In genomic region chr6:30169658-30170614, GRCh38 we compare ENCODE assay signal across 10 cellular contexts. TPM values are rescaled to one million over a fixed set of nuclear protein-coding genes. Genes with fewer than 3 reads are reported as not detected.
DNase-seq lines count a peak whose midpoint lies in the region; ATAC-seq, FAIRE-seq and TF ChIP-seq lines count a peak whose summit lies in the region.
"Had no signal": no experiment of that assay in that cellular context is flagged by ENCODE, and none has a peak within 500 bp of the region (broad histone marks: within the 10 kb centered on the region; RNA-seq: fewer than 3 reads in every experiment).

No MANE protein-coding gene starts in this region.

- H3K4me1 Mint-ChIP-seq in CD4-positive, CD25-positive, alpha-beta regulatory T cell: peaks cover 2 to 24% (median 16%) of the 10 kb centered on the region in 4 donors

- dilution Hi-C loops in keratinocyte (cut with MboI; ENCODE audit: extremely low pct_ligation_motif_present, low sequenced_read_pairs): no loop called here

- no peak overlapping the region for H3K27ac ChIP-seq in CD4-positive, CD25-positive, alpha-beta regulatory T cell (ENCODE audit: insufficient read depth, low read length, poor library complexity, severe bottlenecking)
- H3K27ac ChIP-seq in keratinocyte (ENCODE audit: control insufficient read depth, insufficient read depth, low read length) (no peak overlapping the region), tibial nerve (no peak overlapping the region)
- H3K27ac ChIP-seq: SJSA1, skin epidermis had no signal

- no peaks in the 10 kb centered on the region for H3K79me2 ChIP-seq in keratinocyte (ENCODE audit: control insufficient read depth, insufficient read depth, low read length)

- DNase-seq in CD4-positive, CD25-positive, alpha-beta regulatory T cell: peak in 2 of 3 donors; percentile 40 to 62
- peak; percentile 42 for DNase-seq in GM19239 (ENCODE audit: insufficient read length, low spot score)
- DNase-seq in NCI-H748 treated with DMSO at 0.1 percent for 48 hours (lab: John Stamatoyannopoulos, UW): peak; percentile 42
- DNase-seq in T47D (ENCODE audit: low read depth in 1 of 2, low spot score in 1 of 2): peak; percentile 55 to 63
- no peak for DNase-seq in keratinocyte (ENCODE audit: low read depth, low spot score)
- DNase-seq in tibial nerve (ENCODE audit: low spot score in 2 of 2): no peak

- H3K27me3 ChIP-seq in CD4-positive, CD25-positive, alpha-beta regulatory T cell (ENCODE audit: control insufficient read depth, insufficient read depth, low read length): peaks cover 23% of the 10 kb centered on the region
- peaks cover 58% of the 10 kb centered on the region for H3K27me3 ChIP-seq in keratinocyte (ENCODE audit: control insufficient read depth, extremely low read depth, insufficient read depth, low read length)
- peaks cover 0 to 73% of the 10 kb centered on the region in 2 donors for H3K27me3 ChIP-seq in tibial nerve

- H3K4me3 Mint-ChIP-seq in CD4-positive, CD25-positive, alpha-beta regulatory T cell: no peak overlapping the region

- ATAC-seq in CD4-positive, CD25-positive, alpha-beta regulatory T cell (ENCODE audit: low read depth in 2 of 2): peak; percentile 56 to 67
- ATAC-seq in HG03460 (IDR thresholded peaks at IDR 0.05; ENCODE audit: unreplicated experiment): no peak
- ATAC-seq in GM21529 (IDR thresholded peaks at IDR 0.05; ENCODE audit: unreplicated experiment): no peak

- no peaks in the 10 kb centered on the region for H3K9me3 ChIP-seq in CD4-positive, CD25-positive, alpha-beta regulatory T cell (ENCODE audit: control insufficient read depth in 2 of 2, low read length in 2 of 2)
- H3K9me3 ChIP-seq in keratinocyte (ENCODE audit: control insufficient read depth, low read depth, low read length): no peaks in the 10 kb centered on the region
- no peaks in the 10 kb centered on the region for H3K9me3 ChIP-seq in tibial nerve
- H3K9me3 ChIP-seq: SJSA1 had no signal

- H3K9ac ChIP-seq in keratinocyte (ENCODE audit: control insufficient read depth, extremely low read depth, insufficient read depth, low read length): no peak overlapping the region

- peaks cover 56% of the 10 kb centered on the region for H3K27me3 Mint-ChIP-seq in CD4-positive, CD25-positive, alpha-beta regulatory T cell

- peak; percentile 62 to 83 (median 82) for TF ChIP-seq CTCF in keratinocyte (optimal IDR thresholded peaks at IDR 0.05 in 1 of 3, IDR thresholded peaks at IDR 0.05 in 1 of 3, conservative IDR thresholded peaks at IDR 0.05 in 1 of 3; ENCODE audit: extremely low read depth in 1 of 3, insufficient read depth in 2 of 3, low read length in 3 of 3)
- TF ChIP-seq CTCF in tibial nerve (IDR thresholded peaks at IDR 0.05): peak; percentile 45 to 72 (median 62)

- H3K9me3 Mint-ChIP-seq in CD4-positive, CD25-positive, alpha-beta regulatory T cell: no peaks in the 10 kb centered on the region

- in situ Hi-C loops in T47D (cut with HindIII; ENCODE audit: low pct_unique_long_range_greater_than_20kb, low sequenced_read_pairs): no loop called here

- H3K27ac Mint-ChIP-seq in CD4-positive, CD25-positive, alpha-beta regulatory T cell: no peak overlapping the region

- no peaks in the 10 kb centered on the region for H4K20me1 ChIP-seq in keratinocyte (ENCODE audit: control insufficient read depth, extremely low read depth, insufficient read depth, low read length)

- FAIRE-seq in GM19239 (lab: Jason Lieb, UNC) (no peak), keratinocyte (lab: Jason Lieb, UNC) (peak; percentile 80)

- TF ChIP-seq EP300 in tibial nerve (IDR thresholded peaks at IDR 0.05): no peak

- H3K9me1 ChIP-seq in keratinocyte (ENCODE audit: control insufficient read depth, extremely low read depth, insufficient read depth, low read length): no peaks in the 10 kb centered on the region

- H3K36me3 ChIP-seq in CD4-positive, CD25-positive, alpha-beta regulatory T cell (ENCODE audit: control insufficient read depth, insufficient read depth, low read length): no peaks in the 10 kb centered on the region
- no peaks in the 10 kb centered on the region for H3K36me3 ChIP-seq in keratinocyte (ENCODE audit: control insufficient read depth in 2 of 2, extremely low read depth in 1 of 2, insufficient read depth in 2 of 2, low read length in 2 of 2)
- H3K36me3 ChIP-seq in tibial nerve: no peaks in the 10 kb centered on the region
- H3K36me3 ChIP-seq: SJSA1 had no signal

- no peak overlapping the region for H3K4me2 ChIP-seq in keratinocyte (ENCODE audit: control insufficient read depth, extremely low read depth, insufficient read depth, low read depth, low read length)

- H2AFZ ChIP-seq in keratinocyte (ENCODE audit: control insufficient read depth, low read length): no peak overlapping the region

- H3K4me1 ChIP-seq in CD4-positive, CD25-positive, alpha-beta regulatory T cell (ENCODE audit: control insufficient read depth, insufficient read depth, low read length, poor library complexity, severe bottlenecking): peaks cover 11% of the 10 kb centered on the region
- H3K4me1 ChIP-seq in keratinocyte (ENCODE audit: control insufficient read depth, extremely low read depth, insufficient read depth, low read length) (no peaks in the 10 kb centered on the region), tibial nerve (peaks cover 0 to 12% (median 0%) of the 10 kb centered on the region in 4 donors)

- no peak overlapping the region for H3K4me3 ChIP-seq in CD4-positive, CD25-positive, alpha-beta regulatory T cell (ENCODE audit: low read depth, low read length)
- no peak overlapping the region for H3K4me3 ChIP-seq in keratinocyte (ENCODE audit: control insufficient read depth in 2 of 3, extremely low read depth in 1 of 3, insufficient read depth in 2 of 3, low read depth in 1 of 3, low read length in 3 of 3)
- H3K4me3 ChIP-seq in tibial nerve: no peak overlapping the region
- H3K4me3 ChIP-seq: SJSA1, skin epidermis had no signal

- no peak for TF ChIP-seq POLR2A in tibial nerve (IDR thresholded peaks at IDR 0.05)

- H3K36me3 Mint-ChIP-seq in CD4-positive, CD25-positive, alpha-beta regulatory T cell: no peaks in the 10 kb centered on the region

- 25 to 35% methylated on average over 7 of the region's 7 CpGs for whole genome bisulfite sequencing in tibial nerve, 2 donors

RNA-seq across cellular contexts. Expression of gene TRIM15, which starts 6.6 kb away (rescaled TPM):
- not detected for total RNA-seq in CD4-positive, CD25-positive, alpha-beta regulatory T cell
- polyA plus RNA-seq in CD4-positive, CD25-positive, alpha-beta regulatory T cell: not detected
- polyA plus RNA-seq in keratinocyte: not detected in 3 replicates
- polyA plus RNA-seq in keratinocyte (2011; ENCODE audit: low read depth): 0.11 TPM
- not detected in 2 replicates for polyA plus RNA-seq in keratinocyte (2011; cell fraction: cytosol; rRNA removed)
- polyA plus RNA-seq in keratinocyte (2011; cell fraction: nucleus; rRNA removed): not detected in 2 replicates
- not detected in 2 replicates for polyA plus RNA-seq in keratinocyte (2012; ENCODE audit: low replicate concordance)
- not detected in 3 replicates for polyA minus RNA-seq in keratinocyte
- polyA minus RNA-seq in keratinocyte (2011; cell fraction: cytosol; rRNA and poly(A)+ RNA removed): not detected
- polyA minus RNA-seq in keratinocyte (2011; cell fraction: nucleus; rRNA and poly(A)+ RNA removed): not detected in 2 replicates
- total RNA-seq in tibial nerve: not detected
- total RNA-seq: SJSA1 had no signal

RNA-seq across cellular contexts. Expression of gene TRIM10, which starts 8.9 kb away (rescaled TPM):
- not detected for total RNA-seq in CD4-positive, CD25-positive, alpha-beta regulatory T cell
- polyA plus RNA-seq in CD4-positive, CD25-positive, alpha-beta regulatory T cell: not detected
- polyA plus RNA-seq in keratinocyte: not detected in 3 replicates
- polyA plus RNA-seq in keratinocyte (2011; ENCODE audit: low read depth): not detected
- not detected in 2 replicates for polyA plus RNA-seq in keratinocyte (2011; cell fraction: cytosol; rRNA removed)
- not detected in 2 replicates for polyA plus RNA-seq in keratinocyte (2011; cell fraction: nucleus; rRNA removed)
- polyA plus RNA-seq in keratinocyte (2012; ENCODE audit: low replicate concordance): not detected in 2 replicates
- not detected in 3 replicates for polyA minus RNA-seq in keratinocyte
- not detected for polyA minus RNA-seq in keratinocyte (2011; cell fraction: cytosol; rRNA and poly(A)+ RNA removed)
- not detected in 2 replicates for polyA minus RNA-seq in keratinocyte (2011; cell fraction: nucleus; rRNA and poly(A)+ RNA removed)
- not detected for total RNA-seq in tibial nerve
- total RNA-seq: SJSA1 had no signal

RNA-seq across cellular contexts. Expression of gene TRIM40, which starts 34.0 kb away (rescaled TPM):
- total RNA-seq in CD4-positive, CD25-positive, alpha-beta regulatory T cell: 0.39 TPM
- polyA plus RNA-seq in CD4-positive, CD25-positive, alpha-beta regulatory T cell: not detected
- polyA plus RNA-seq in keratinocyte: not detected in 3 replicates
- not detected for polyA plus RNA-seq in keratinocyte (2011; ENCODE audit: low read depth)
- polyA plus RNA-seq in keratinocyte (2011; cell fraction: cytosol; rRNA removed): not detected in 2 replicates
- polyA plus RNA-seq in keratinocyte (2011; cell fraction: nucleus; rRNA removed): not detected in 2 replicates
- not detected in 2 replicates for polyA plus RNA-seq in keratinocyte (2012; ENCODE audit: low replicate concordance)
- polyA minus RNA-seq in keratinocyte: not detected in 3 replicates
- not detected for polyA minus RNA-seq in keratinocyte (2011; cell fraction: cytosol; rRNA and poly(A)+ RNA removed)
- not detected in 2 replicates for polyA minus RNA-seq in keratinocyte (2011; cell fraction: nucleus; rRNA and poly(A)+ RNA removed)
- total RNA-seq in tibial nerve: not detected
- total RNA-seq: SJSA1 had no signal

RNA-seq across cellular contexts. Expression of gene TRIM26, which starts 43.3 kb away (rescaled TPM):
- total RNA-seq in CD4-positive, CD25-positive, alpha-beta regulatory T cell: 75.1 TPM
- 10 to 100 TPM; 43.3 to 55.1 (median 49.7) TPM for polyA plus RNA-seq in CD4-positive, CD25-positive, alpha-beta regulatory T cell
- polyA plus RNA-seq in keratinocyte: 34.3 to 37.1 TPM (median 34.7 TPM) in 3 replicates
- polyA plus RNA-seq in keratinocyte (2011; ENCODE audit: low read depth): 14.5 TPM
- 30.5 and 34.8 TPM in 2 replicates for polyA plus RNA-seq in keratinocyte (2011; cell fraction: cytosol; rRNA removed)
- 55.2 and 57.5 TPM in 2 replicates for polyA plus RNA-seq in keratinocyte (2011; cell fraction: nucleus; rRNA removed)
- 22.1 and 40.9 TPM in 2 replicates for polyA plus RNA-seq in keratinocyte (2012; ENCODE audit: low replicate concordance)
- 30.9 to 72.0 TPM (median 35.9 TPM) in 3 replicates for polyA minus RNA-seq in keratinocyte
- polyA minus RNA-seq in keratinocyte (2011; cell fraction: cytosol; rRNA and poly(A)+ RNA removed): 23.4 TPM
- polyA minus RNA-seq in keratinocyte (2011; cell fraction: nucleus; rRNA and poly(A)+ RNA removed): 20.9 and 34.4 TPM in 2 replicates
- total RNA-seq in tibial nerve: 10 to 100 TPM; 26.9 to 46.8 (median 37.6) TPM

RNA-seq across cellular contexts. Expression of gene TRIM31, which starts 57.0 kb away (rescaled TPM):
- total RNA-seq in CD4-positive, CD25-positive, alpha-beta regulatory T cell: not detected
- polyA plus RNA-seq in CD4-positive, CD25-positive, alpha-beta regulatory T cell: under 1 TPM in 2 of 4 donors, not detected in 2; 0.13 to 0.18 TPM
- 0.06 TPM in 1 of 3 replicates, not detected in the others for polyA plus RNA-seq in keratinocyte
- not detected for polyA plus RNA-seq in keratinocyte (2011; ENCODE audit: low read depth)
- polyA plus RNA-seq in keratinocyte (2011; cell fraction: cytosol; rRNA removed): 0.05 TPM in 2 replicates
- polyA plus RNA-seq in keratinocyte (2011; cell fraction: nucleus; rRNA removed): 0.08 TPM in 1 of 2 replicates, not detected in the other
- polyA plus RNA-seq in keratinocyte (2012; ENCODE audit: low replicate concordance): 0.18 and 2.5 TPM in 2 replicates
- not detected in 3 replicates for polyA minus RNA-seq in keratinocyte
- not detected for polyA minus RNA-seq in keratinocyte (2011; cell fraction: cytosol; rRNA and poly(A)+ RNA removed)
- polyA minus RNA-seq in keratinocyte (2011; cell fraction: nucleus; rRNA and poly(A)+ RNA removed): not detected in 2 replicates
- not detected for total RNA-seq in tibial nerve
- total RNA-seq: SJSA1 had no signal

Comparison
In these comparisons a context has a peak if more than half of its experiments do, and no peak if none do; other contexts are left out.
1. ATAC-seq: peak in CD4-positive, CD25-positive, alpha-beta regulatory T cell (2 of 2); none in HG03460 (single experiment) and GM21529 (single experiment).
2. DNase-seq: peak in CD4-positive, CD25-positive, alpha-beta regulatory T cell (2 of 3), GM19239 (single experiment), NCI-H748 treated with DMSO at 0.1 percent for 48 hours (single experiment) and T47D (2 of 2); none in keratinocyte (single experiment) and tibial nerve (0 of 2).